In genomic region chr22:29134448-29134847, GRCh38 we compare ENCODE assay signal across 22 cellular contexts.
DNase-seq lines count a peak whose midpoint lies in the region; ATAC-seq and TF ChIP-seq lines count a peak whose summit lies in the region.
"Had no signal": no experiment of that assay in that cellular context is flagged by ENCODE, and none has a peak within 500 bp of the region (broad histone marks: within the 10 kb centered on the region; RNA-seq: fewer than 3 reads in every experiment).

No MANE protein-coding gene starts in this region.

- DNase-seq in left colon (no peak), GM20000 (ENCODE audit: low spot score) (no peak), retina (no peak), Kasumi-1 (lab: John Stamatoyannopoulos, UW) (no peak)
- DNase-seq: 8988T; ACHN; BE2C; C1 segment of cervical spinal cord; CD4-positive, alpha-beta memory T cell; CD4-positive, CD25-positive, alpha-beta regulatory T cell; CD8-positive, alpha-beta memory T cell; COR-L47; DMS 273 treated with DMSO at 0.1 percent for 48 hours; DMS153; DMS53; DMS79; DND-41; EL; GDM1 had no signal

- intact Hi-C loops in dendritic cell treated with granulocyte-macrophage colony-stimulating factor and Interleukin-4, amounts not matched to agents 40 ng/mL and 50 ng/mL, for 4 days (cut with micrococcal nuclease): no loop called here
- intact Hi-C loops in left colon (cut with DNase I, micrococcal nuclease): no loop called here

- ATAC-seq in left colon: peak; percentile 82
- ATAC-seq: GM12878 had no signal

- H3K9me3 Mint-ChIP-seq in dendritic cell treated with granulocyte-macrophage colony-stimulating factor and Interleukin-4, amounts not matched to agents 40 ng/mL and 50 ng/mL, for 4 days: peaks cover 9% of the 10 kb centered on the region

- H3K36me3 Mint-ChIP-seq in dendritic cell treated with granulocyte-macrophage colony-stimulating factor and Interleukin-4, amounts not matched to agents 40 ng/mL and 50 ng/mL, for 4 days (ENCODE audit: low read depth): no peaks in the 10 kb centered on the region
- H3K36me3 Mint-ChIP-seq: CD14-positive monocyte; CD4-positive, alpha-beta memory T cell; CD4-positive, CD25-positive, alpha-beta regulatory T cell had no signal

- peaks cover 13% of the 10 kb centered on the region for H3K27me3 Mint-ChIP-seq in dendritic cell treated with granulocyte-macrophage colony-stimulating factor and Interleukin-4, amounts not matched to agents 40 ng/mL and 50 ng/mL, for 4 days

- H3K4me3 Mint-ChIP-seq in dendritic cell treated with granulocyte-macrophage colony-stimulating factor and Interleukin-4, amounts not matched to agents 40 ng/mL and 50 ng/mL, for 4 days: no peak overlapping the region
- H3K4me3 Mint-ChIP-seq: CD4-positive, alpha-beta memory T cell; CD4-positive, CD25-positive, alpha-beta regulatory T cell; CD8-positive, alpha-beta memory T cell had no signal

- TF ChIP-seq CTCF in GM20000 (IDR thresholded peaks at IDR 0.05; ENCODE audit: extremely low read depth, missing control alignments): no peak

- peak overlapping the region; percentile 38 for H3K27ac Mint-ChIP-seq in dendritic cell treated with granulocyte-macrophage colony-stimulating factor and Interleukin-4, amounts not matched to agents 40 ng/mL and 50 ng/mL, for 4 days
- H3K27ac Mint-ChIP-seq: CD14-positive monocyte; CD8-positive, alpha-beta memory T cell had no signal

- H3K4me1 Mint-ChIP-seq in dendritic cell treated with granulocyte-macrophage colony-stimulating factor and Interleukin-4, amounts not matched to agents 40 ng/mL and 50 ng/mL, for 4 days (ENCODE audit: low read depth): peaks cover 13% of the 10 kb centered on the region
- H3K4me1 Mint-ChIP-seq: CD4-positive, alpha-beta memory T cell; CD4-positive, CD25-positive, alpha-beta regulatory T cell; CD8-positive, alpha-beta memory T cell had no signal
